ENCODE assay signal across 8 cellular contexts in the genomic region with DNA sequence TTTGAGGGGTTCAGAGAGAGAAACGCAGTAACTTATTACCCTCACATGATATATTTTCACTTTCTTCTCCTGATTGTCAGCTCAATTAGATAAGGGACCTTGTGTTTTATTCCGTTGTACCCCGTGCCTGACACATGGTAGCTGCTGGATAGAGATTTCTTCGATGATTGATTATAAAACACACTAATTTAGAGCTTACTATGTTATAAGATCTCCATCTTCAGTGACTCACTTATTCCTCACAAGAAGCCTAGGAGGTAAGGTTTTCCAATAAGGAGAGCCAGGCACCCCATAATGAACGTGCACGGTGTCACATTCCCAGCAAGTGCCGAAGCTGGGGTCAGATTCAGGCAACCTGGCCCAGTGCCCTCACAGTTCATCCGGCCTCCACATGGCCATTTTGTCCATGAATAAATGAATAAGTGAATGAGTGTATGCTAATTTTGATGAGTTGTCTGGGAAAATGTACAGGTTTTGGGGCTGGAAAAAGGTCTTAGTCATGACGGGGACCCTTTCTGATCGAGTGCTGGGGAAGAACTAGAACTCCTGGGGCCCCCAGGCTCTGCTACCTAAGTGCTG.
A peak's percentile ranks its signal among the peaks of the same experiment; 100 is the strongest.
DNase-seq lines count a peak whose midpoint lies in the region; ATAC-seq and TF ChIP-seq lines count a peak whose summit lies in the region.

No MANE protein-coding gene starts in this region.

- H3K4me1 ChIP-seq in heart left ventricle (peaks cover 0 to 17% (median 8%) of the 10 kb centered on the region in 12 donors), testis (no peaks in the 10 kb centered on the region)

- ATAC-seq in heart left ventricle (no peak), Right ventricle myocardium superior (ENCODE audit: poor library complexity) (no peak), HG02588 (IDR thresholded peaks at IDR 0.05; ENCODE audit: unreplicated experiment) (no peak)

- H3K4me3 ChIP-seq in heart left ventricle: peak overlapping the region; percentile 41 to 81 (median 66)
- peak overlapping the region; percentile 57 to 80 for H3K4me3 ChIP-seq in testis

- no peaks in the 10 kb centered on the region for H3K36me3 ChIP-seq in heart left ventricle
- no peaks in the 10 kb centered on the region for H3K36me3 ChIP-seq in testis (ENCODE audit: low read depth, missing control alignments)

- TF ChIP-seq POLR2A in heart left ventricle (IDR thresholded peaks at IDR 0.05) (no peak), testis (IDR thresholded peaks at IDR 0.05) (no peak)

- H3K27me3 ChIP-seq in heart left ventricle (peaks cover 0 to 18% (median 0%) of the 10 kb centered on the region in 9 donors), layer of hippocampus (ENCODE audit: control insufficient read depth, insufficient read depth, low read length) (no peaks in the 10 kb centered on the region), testis (no peaks in the 10 kb centered on the region)

- 36 to 47% (median 42%) methylated on average over 9 to 10 of the region's 10 CpGs for WGBS in heart left ventricle, 4 donors
- WGBS in testis, 2 donors: 14 to 23% methylated on average over 10 of the region's 10 CpGs

- peak overlapping the region; percentile 15 to 87 (median 80) for H3K27ac ChIP-seq in heart left ventricle
- peak overlapping the region; percentile 96 for H3K27ac ChIP-seq in angular gyrus (ENCODE audit: low read depth, low read length)
- peak overlapping the region; percentile 91 for H3K27ac ChIP-seq in layer of hippocampus (ENCODE audit: low read depth, low read length)
- peak overlapping the region; percentile 88 to 89 for H3K27ac ChIP-seq in testis

- H3K9me3 ChIP-seq in heart left ventricle (no peaks in the 10 kb centered on the region), testis (no peaks in the 10 kb centered on the region)

- DNase-seq in heart left ventricle: no peak
- no peak for DNase-seq in Right ventricle myocardium superior
- DNase-seq in testis: no peak
- DNase-seq in NCI-H1930 (lab: John Stamatoyannopoulos, UW): no peak
- DNase-seq in NCI-H1417 treated with DMSO at 0.1 percent for 48 hours (lab: John Stamatoyannopoulos, UW): no peak

- TF ChIP-seq CTCF in heart left ventricle (IDR thresholded peaks at IDR 0.05): no peak
- TF ChIP-seq CTCF in testis (IDR thresholded peaks at IDR 0.05): no peak

- intact Hi-C loops in heart left ventricle (cut with DNase I): loop anchor here in 2 of 10 donors (5.0 to 10.0 kb wide), 5 partner anchors 576 to 1309 kb away; a partner anchor contains a TSS
- intact Hi-C loops in Right ventricle myocardium superior (cut with DNase I): no loop called here
- intact Hi-C loops in testis (cut with DNase I; ENCODE audit: low total_unique reads): no loop called here
